In genomic region chr2:119022678-119023077, GRCh38 we compare ENCODE assay signal across 15 cellular contexts.
A peak's percentile ranks its signal among the peaks of the same experiment; 100 is the strongest.
DNase-seq lines count a peak whose midpoint lies in the region; FAIRE-seq and TF ChIP-seq lines count a peak whose summit lies in the region.
"Had no signal": no experiment of that assay in that cellular context is flagged by ENCODE, and none has a peak within 500 bp of the region (broad histone marks: within the 10 kb centered on the region; RNA-seq: fewer than 3 reads in every experiment).

No MANE protein-coding gene starts in this region.

- H3K27me3 ChIP-seq in esophagus muscularis mucosa (peaks cover 0 to 44% (median 0%) of the 10 kb centered on the region in 4 donors), vagina (no peaks in the 10 kb centered on the region), ovary (no peaks in the 10 kb centered on the region)

- H3K9me3 ChIP-seq in esophagus muscularis mucosa (no peaks in the 10 kb centered on the region), vagina (no peaks in the 10 kb centered on the region), ovary (no peaks in the 10 kb centered on the region)

- H3K27ac ChIP-seq in esophagus muscularis mucosa (replicated peaks in 1 of 4): no peak overlapping the region
- H3K27ac ChIP-seq in vagina: no peak overlapping the region
- H3K27ac ChIP-seq in ovary: no peak overlapping the region
- H3K27ac ChIP-seq: GM23248 had no signal

- intact Hi-C loops in esophagus muscularis mucosa (cut with DNase I) (no loop called here), vagina (cut with DNase I) (no loop called here), ovary (cut with DNase I) (loop anchor here in 1 of 4 donors (10.0 kb wide), 1 partner anchor 242 kb away; no protein-coding TSS in a partner anchor)

- TF ChIP-seq CTCF in GM13977 (IDR thresholded peaks at IDR 0.05; ENCODE audit: extremely low read depth, insufficient read depth, missing control alignments): no peak
- no peak for TF ChIP-seq CTCF in esophagus muscularis mucosa (IDR thresholded peaks at IDR 0.05)
- no peak for TF ChIP-seq CTCF in vagina (IDR thresholded peaks at IDR 0.05)
- TF ChIP-seq CTCF in ovary (IDR thresholded peaks at IDR 0.05): no peak

- H3K4me3 ChIP-seq in esophagus muscularis mucosa (no peak overlapping the region), vagina (no peak overlapping the region), ovary (no peak overlapping the region)
- H3K4me3 ChIP-seq: GM23248 had no signal

- DNase-seq in GM03348 (ENCODE audit: low spot score) (peak; percentile 1), GM13977 (ENCODE audit: low spot score) (peak; percentile 0), esophagus muscularis mucosa (ENCODE audit: extremely low spot score) (peak; percentile 82), vagina (ENCODE audit: extremely low spot score in 2 of 2) (peak; percentile 71 to 84), GM12891 (ENCODE audit: insufficient read length, low spot score) (no peak), ovary (no peak)
- DNase-seq: C1 segment of cervical spinal cord; Calu3; CD4-positive, alpha-beta memory T cell; COR-L47; DMS53; DMS79 treated with DMSO at 0.1 percent for 48 hours; GF-D8; GM23248 had no signal

- 97% methylated on average over 4 of the region's 4 CpGs for WGBS in esophagus muscularis mucosa
- WGBS in ovary, 3 donors: 83 to 92% (median 89%) methylated on average over 4 of the region's 4 CpGs

- H3K4me1 ChIP-seq in esophagus muscularis mucosa (no peaks in the 10 kb centered on the region), vagina (no peaks in the 10 kb centered on the region), ovary (ENCODE audit: insufficient read depth) (no peaks in the 10 kb centered on the region)

- no peak for FAIRE-seq in GM12891 (lab: Jason Lieb, UNC)
- FAIRE-seq: H1 had no signal

- no peak for TF ChIP-seq EP300 in esophagus muscularis mucosa (IDR thresholded peaks at IDR 0.05)
- TF ChIP-seq EP300 in ovary (IDR thresholded peaks at IDR 0.05): no peak

- H3K36me3 ChIP-seq in esophagus muscularis mucosa: no peaks in the 10 kb centered on the region
- H3K36me3 ChIP-seq in vagina: no peaks in the 10 kb centered on the region
- H3K36me3 ChIP-seq in ovary: no peaks in the 10 kb centered on the region

- in situ Hi-C loops in GM13977 (cut with MboI; ENCODE audit: low pct_unique_long_range_greater_than_20kb, low sequenced_read_pairs, unreplicated experiment): no loop called here

- TF ChIP-seq POLR2A in esophagus muscularis mucosa (IDR thresholded peaks at IDR 0.05; ENCODE audit: low read depth): no peak
- no peak for TF ChIP-seq POLR2A in vagina (IDR thresholded peaks at IDR 0.05)
- no peak for TF ChIP-seq POLR2A in GM12891 (IDR thresholded peaks at IDR 0.05; ENCODE audit: low read depth, low read length)
- TF ChIP-seq POLR2A in ovary (IDR thresholded peaks at IDR 0.05): no peak

TF ChIP-seq in GM12891, 5 proteins besides CTCF, POLR2A, EP300 and RAD21:
- no peak for TF ChIP-seq POLR2AphosphoS5 (IDR thresholded peaks at IDR 0.05; ENCODE audit: low read depth, low read length)
- no peak for TF ChIP-seq TAF1 (IDR thresholded peaks at IDR 0.05; ENCODE audit: low read depth, low read length)
- no peak for TF ChIP-seq POU2F2 (IDR thresholded peaks at IDR 0.05; ENCODE audit: low read depth, low read length)
- no peak for TF ChIP-seq PAX5 (IDR thresholded peaks at IDR 0.05; ENCODE audit: insufficient read depth, low read length, severe bottlenecking)
- no peak for TF ChIP-seq SPI1 (IDR thresholded peaks at IDR 0.05; ENCODE audit: low read depth, low read length)

Comparison
In these comparisons a context has a peak if more than half of its experiments do, and no peak if none do; other contexts are left out.
1. DNase-seq: peak in GM03348 (single experiment), GM13977 (single experiment), esophagus muscularis mucosa (single experiment) and vagina (2 of 2); none in GM12891 (single experiment) and ovary (0 of 5).